In the genomic region with DNA sequence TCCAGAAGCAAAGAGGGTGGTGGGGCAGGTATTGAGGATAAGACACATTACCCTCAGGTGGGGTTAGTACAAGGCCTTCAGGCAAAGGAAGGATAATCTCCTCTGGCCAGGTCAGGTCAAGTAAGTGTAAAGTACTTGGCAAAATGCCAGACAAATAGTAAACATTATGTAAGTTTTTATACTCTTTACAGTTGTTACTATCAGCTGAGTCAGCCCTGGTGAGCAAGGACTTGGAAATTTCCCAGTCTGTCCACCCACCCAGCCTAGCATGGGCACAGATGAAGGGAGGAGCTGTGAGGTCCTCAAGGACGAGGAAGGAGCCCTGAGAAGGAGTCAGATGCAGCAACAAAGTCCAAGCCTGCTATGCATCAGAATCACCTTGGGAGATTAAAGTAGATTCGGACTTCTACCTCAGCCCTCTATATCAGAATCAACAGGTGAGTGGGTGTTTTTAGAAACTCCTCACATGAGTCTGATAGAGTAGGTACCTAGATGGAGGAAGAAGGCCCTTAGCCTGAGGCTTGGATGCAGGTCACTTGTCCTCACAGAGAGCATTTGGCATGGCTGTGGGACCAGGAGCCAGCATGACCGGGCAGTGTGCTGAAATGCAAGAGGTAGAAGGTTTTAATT, we compare ENCODE assay signal across 27 cellular contexts. TPM values are rescaled to one million over a fixed set of nuclear protein-coding genes. Genes with fewer than 3 reads are reported as not detected.
DNase-seq lines count a peak whose midpoint lies in the region; ATAC-seq, FAIRE-seq and TF ChIP-seq lines count a peak whose summit lies in the region.
"Had no signal": no experiment of that assay in that cellular context is flagged by ENCODE, and none has a peak within 500 bp of the region (broad histone marks: within the 10 kb centered on the region; RNA-seq: fewer than 3 reads in every experiment).

No MANE protein-coding gene starts in this region.

- DNase-seq in NCI-H2196 (lab: John Stamatoyannopoulos, UW; ENCODE audit: unreplicated experiment) = peak; percentile 1
- DNase-seq in NCI-H2196 treated with DMSO at 0.1 percent for 48 hours (lab: John Stamatoyannopoulos, UW; ENCODE audit: unreplicated experiment) = no peak
- DNase-seq in adipocyte (ENCODE audit: low read depth) = peak; percentile 19
- DNase-seq in fibroblast of the aortic adventitia (ENCODE audit: low read depth) = peak; percentile 30
- peak; percentile 51 for DNase-seq in small intestine
- DNase-seq in middle frontal gyrus (ENCODE audit: extremely low spot score, low spot score) = no peak
- DNase-seq: activated CD4-positive, alpha-beta T cell treated with anti-CD3 and anti-CD28 coated beads, Interleukin-2, amount 10 ng/mL, durations not matched to agents 7 days and 5 days; activated CD8-positive, alpha-beta memory T cell treated with anti-CD3 and anti-CD28 coated beads, Interleukin-2, amount 50 U/mL, for 48 hours; activated effector memory CD4-positive, alpha-beta T cell treated with Interleukin-2 at 50 U/mL for 16 hours; activated naive CD8-positive, alpha-beta T cell treated with anti-CD3 and anti-CD28 coated beads, Interleukin-2, amount 50 U/mL, for 24 hours; AML-193; left ventricle myocardium inferior; midbrain; NCI-H1417; NCI-H69; psoas muscle; SJCRH30; upper lobe of right lung had no signal

- FAIRE-seq in small intestine (lab: Jason Lieb, UNC) = no peak
- FAIRE-seq: endothelial cell of umbilical vein had no signal

- H3K4me3 ChIP-seq in adipocyte (ENCODE audit: low read length) (no peak overlapping the region), fibroblast of the aortic adventitia (ENCODE audit: low read depth, low read length) (no peak overlapping the region), small intestine (ENCODE audit: low read depth in 1 of 2, low read length in 2 of 2) (no peak overlapping the region)
- H3K4me3 ChIP-seq: cardiac muscle cell, HAP-1, left ventricle myocardium inferior, psoas muscle, SJCRH30, upper lobe of right lung had no signal

- no peak overlapping the region for H3K27ac ChIP-seq in small intestine (ENCODE audit: low read depth in 1 of 2, low read length in 1 of 2)
- H3K27ac ChIP-seq: 22Rv1, cardiac muscle cell, left ventricle myocardium inferior, psoas muscle, SJCRH30, upper lobe of right lung had no signal

- no peaks in the 10 kb centered on the region for H3K4me1 ChIP-seq in adipocyte (ENCODE audit: control insufficient read depth, insufficient read depth, low read length)
- no peaks in the 10 kb centered on the region for H3K4me1 ChIP-seq in small intestine (ENCODE audit: control insufficient read depth in 2 of 2, insufficient read depth in 1 of 2, low read depth in 1 of 2, low read length in 1 of 2)
- H3K4me1 ChIP-seq: HAP-1, left ventricle myocardium inferior, psoas muscle, SJCRH30, upper lobe of right lung had no signal

- ATAC-seq in activated CD4-positive, CD25-positive, alpha-beta regulatory T cell treated with anti-CD3 and anti-CD28 coated beads, Interleukin-2, amount 50 U/mL, for 24 hours = no peak
- no peak for ATAC-seq in HG02981 (IDR thresholded peaks at IDR 0.05; ENCODE audit: unreplicated experiment)
- ATAC-seq: activated naive CD8-positive, alpha-beta T cell treated with anti-CD3 and anti-CD28 coated beads, Interleukin-2, amount 50 U/mL, for 24 hours; psoas muscle; upper lobe of right lung had no signal

- no peaks in the 10 kb centered on the region for H3K9me3 ChIP-seq in adipocyte (ENCODE audit: control insufficient read depth, low read length)
- H3K9me3 ChIP-seq in small intestine (ENCODE audit: control insufficient read depth, low read depth) = no peaks in the 10 kb centered on the region
- H3K9me3 ChIP-seq: HAP-1, psoas muscle, SJCRH30, upper lobe of right lung had no signal

- no peaks in the 10 kb centered on the region for H3K36me3 ChIP-seq in adipocyte (ENCODE audit: control insufficient read depth, insufficient read depth, low read length, severe bottlenecking)
- H3K36me3 ChIP-seq in small intestine (ENCODE audit: control insufficient read depth in 2 of 2, insufficient read depth in 2 of 2, low read length in 2 of 2) = no peaks in the 10 kb centered on the region
- H3K36me3 ChIP-seq: cardiac muscle cell, HAP-1, left ventricle myocardium inferior, SJCRH30, upper lobe of right lung had no signal

- H3K9ac ChIP-seq in adipocyte (ENCODE audit: low read length) = no peak overlapping the region

- peaks cover 12% of the 10 kb centered on the region for H3K27me3 ChIP-seq in adipocyte (replicated peaks; ENCODE audit: control insufficient read depth, insufficient read depth, low read length)
- H3K27me3 ChIP-seq in small intestine (ENCODE audit: control insufficient read depth in 2 of 2, insufficient read depth in 2 of 2, low read length in 2 of 2) = peaks cover 0 to 2% of the 10 kb centered on the region in 2 donors
- H3K27me3 ChIP-seq: cardiac muscle cell, SJCRH30, upper lobe of right lung had no signal

- TF ChIP-seq CTCF in fibroblast of the aortic adventitia (IDR thresholded peaks at IDR 0.05; ENCODE audit: insufficient read depth, low read length) = no peak

- 42 to 70% (median 52%) methylated on average over 3 of the region's 3 CpGs for WGBS in small intestine, 3 donors

RNA-seq across cellular contexts. Expression of gene BARX1, which starts 50.2 kb away (rescaled TPM):
- 0.09 TPM in 1 of 2 replicates, not detected in the other for total RNA-seq in fibroblast of the aortic adventitia (ENCODE audit: low replicate concordance)
- under 1 TPM in 1 of 3 donors, not detected in 2; 0.39 TPM for polyA plus RNA-seq in small intestine
- total RNA-seq: activated CD4-positive, alpha-beta T cell treated with anti-CD3 and anti-CD28 coated beads, Interleukin-2, amount 10 ng/mL, durations not matched to agents 7 days and 5 days; dermis microvascular lymphatic vessel endothelial cell; endothelial cell of umbilical vein; left ventricle myocardium inferior; psoas muscle; SJCRH30; T-helper 1 cell treated with Interleukin-12 subunit alpha and Interleukin-12 subunit beta and Interleukin-4 antibody, amounts not matched to agents 30 ng/mL and 1 ng/mL, for 36 hours; upper lobe of right lung had no signal
- polyA plus RNA-seq: endothelial cell of umbilical vein, neural cell, psoas muscle had no signal

Comparison
In these comparisons a context has a peak if more than half of its experiments do, and no peak if none do; other contexts are left out.
1. DNase-seq: peak in NCI-H2196 (single experiment), adipocyte (single experiment), fibroblast of the aortic adventitia (single experiment) and small intestine (single experiment); none in NCI-H2196 treated with DMSO at 0.1 percent for 48 hours (single experiment) and middle frontal gyrus (single experiment).